11 cellular contexts compared by ENCODE assay signal in genomic region chr2:226794077-226794670, GRCh38. TPM values are rescaled to one million over a fixed set of nuclear protein-coding genes. Genes with fewer than 3 reads are reported as not detected.
DNase-seq lines count a peak whose midpoint lies in the region; ATAC-seq and TF ChIP-seq lines count a peak whose summit lies in the region.
"Had no signal": no experiment of that assay in that cellular context is flagged by ENCODE, and none has a peak within 500 bp of the region (broad histone marks: within the 10 kb centered on the region; RNA-seq: fewer than 3 reads in every experiment).

No MANE protein-coding gene starts in this region.

- no peak for TF ChIP-seq CTCF in heart right ventricle (IDR thresholded peaks at IDR 0.05)
- no peak for TF ChIP-seq CTCF in brain microvascular endothelial cell (IDR thresholded peaks at IDR 0.05; ENCODE audit: low read depth, low read length, missing control alignments)
- TF ChIP-seq CTCF in uterus (IDR thresholded peaks at IDR 0.05), result no peak
- no peak for TF ChIP-seq CTCF in endothelial cell (IDR thresholded peaks at IDR 0.05; ENCODE audit: unreplicated experiment)

- no peak overlapping the region for H2AK5ac ChIP-seq in mesenchymal stem cell (ENCODE audit: low read length, severe bottlenecking)

- H3K18ac ChIP-seq in mesenchymal stem cell (ENCODE audit: low read depth in 1 of 2, low read length in 2 of 2), result peak overlapping the region in 1 of 2 experiments; percentile 9

- H3K4me3 Mint-ChIP-seq in T-helper 2 cell treated with Interferon-gamma antibody and Interleukin-4, amounts not matched to agents 5 μg/mL and 100 μg/mL, for 36 hours, result no peak overlapping the region
- no peak overlapping the region for H3K4me3 Mint-ChIP-seq in endothelial cell (ENCODE audit: unreplicated experiment)

- H3K79me1 ChIP-seq in mesenchymal stem cell (replicated peaks; ENCODE audit: low read length, poor library complexity, severe bottlenecking), result peaks cover 5% of the 10 kb centered on the region

- peaks cover 0 to 4% (median 0%) of the 10 kb centered on the region in 11 donors for H3K9me3 ChIP-seq in heart right ventricle
- no peaks in the 10 kb centered on the region for H3K9me3 ChIP-seq in mesenchymal stem cell (ENCODE audit: control insufficient read depth, low read length)
- no peaks in the 10 kb centered on the region for H3K9me3 ChIP-seq in uterus

- peak overlapping the region; percentile 67 for H3K4me2 ChIP-seq in mesenchymal stem cell (ENCODE audit: low read length, poor library complexity, severe bottlenecking)

- H3K9me3 Mint-ChIP-seq in T-helper 2 cell treated with Interferon-gamma antibody and Interleukin-4, amounts not matched to agents 5 μg/mL and 100 μg/mL, for 36 hours, result no peaks in the 10 kb centered on the region
- H3K9me3 Mint-ChIP-seq in endothelial cell (ENCODE audit: unreplicated experiment), result no peaks in the 10 kb centered on the region

- H3K14ac ChIP-seq in mesenchymal stem cell (ENCODE audit: low read length in 2 of 2), result no peak overlapping the region

- peaks cover 6% of the 10 kb centered on the region for H3K36me3 Mint-ChIP-seq in T-helper 2 cell treated with Interferon-gamma antibody and Interleukin-4, amounts not matched to agents 5 μg/mL and 100 μg/mL, for 36 hours (ENCODE audit: low read depth)
- H3K36me3 Mint-ChIP-seq in endothelial cell (ENCODE audit: low read depth, unreplicated experiment), result no peaks in the 10 kb centered on the region

- no peak overlapping the region for H2BK12ac ChIP-seq in mesenchymal stem cell (ENCODE audit: low read length in 2 of 2)

- H3K27ac ChIP-seq in heart right ventricle (peak overlapping the region; percentile 57 to 97 (median 94)), brain microvascular endothelial cell (peak overlapping the region; percentile 73), mesenchymal stem cell (ENCODE audit: low read length, poor library complexity, severe bottlenecking) (peak overlapping the region; percentile 11), uterus (peak overlapping the region; percentile 93 to 96)

- H2BK15ac ChIP-seq in mesenchymal stem cell (ENCODE audit: low read depth, poor library complexity, severe bottlenecking), result no peak overlapping the region

- no peak overlapping the region for H3K4ac ChIP-seq in mesenchymal stem cell (ENCODE audit: low read depth in 1 of 2, low read length in 2 of 2)

- H4K91ac ChIP-seq in mesenchymal stem cell (ENCODE audit: low read length), result no peak overlapping the region

- TF ChIP-seq POLR2A in uterus (IDR thresholded peaks at IDR 0.05), result peak in 1 of 2 donors; percentile 13

- DNase-seq in heart right ventricle (no peak), left cardiac atrium (no peak), brain microvascular endothelial cell (no peak), mesenchymal stem cell (peak; percentile 45), uterus (peak in 1 of 2 donors; percentile 34), RPMI8226 (no peak), endothelial cell (ENCODE audit: low spot score) (no peak)
- DNase-seq in T-helper 2 cell treated with Interferon-gamma antibody and Interleukin-4, amounts not matched to agents 5 μg/mL and 100 μg/mL, for 36 hours (ENCODE audit: low spot score), result no peak
- DNase-seq: left colon; NCI-H1048; stimulated activated naive CD4-positive, alpha-beta T cell had no signal

- H3K23ac ChIP-seq in mesenchymal stem cell (ENCODE audit: low read length in 2 of 2), result no peak overlapping the region

- in situ Hi-C loops in brain microvascular endothelial cell (cut with HindIII; ENCODE audit: low pct_ligation_motif_present, low sequenced_read_pairs), result no loop called here

- H3K4me1 Mint-ChIP-seq in T-helper 2 cell treated with Interferon-gamma antibody and Interleukin-4, amounts not matched to agents 5 μg/mL and 100 μg/mL, for 36 hours (ENCODE audit: low read depth), result peaks cover 31% of the 10 kb centered on the region
- peaks cover 10% of the 10 kb centered on the region for H3K4me1 Mint-ChIP-seq in endothelial cell (ENCODE audit: unreplicated experiment)

- H3K36me3 ChIP-seq in heart right ventricle, result peaks cover 0 to 9% (median 0%) of the 10 kb centered on the region in 9 donors
- H3K36me3 ChIP-seq in brain microvascular endothelial cell (replicated peaks), result peaks cover 11% of the 10 kb centered on the region
- H3K36me3 ChIP-seq in mesenchymal stem cell (ENCODE audit: control insufficient read depth in 1 of 2, insufficient read depth in 2 of 2, low read depth in 1 of 2, low read length in 2 of 2), result peaks cover 30 to 32% of the 10 kb centered on the region in 2 experiments
- H3K36me3 ChIP-seq in uterus, result no peaks in the 10 kb centered on the region

- peaks cover 3% of the 10 kb centered on the region for H3K27me3 Mint-ChIP-seq in T-helper 2 cell treated with Interferon-gamma antibody and Interleukin-4, amounts not matched to agents 5 μg/mL and 100 μg/mL, for 36 hours (ENCODE audit: low read depth)
- peaks cover 7% of the 10 kb centered on the region for H3K27me3 Mint-ChIP-seq in endothelial cell (ENCODE audit: unreplicated experiment)

- H3K27me3 ChIP-seq in heart right ventricle, result peaks cover 0 to 22% (median 0%) of the 10 kb centered on the region in 7 donors
- no peaks in the 10 kb centered on the region for H3K27me3 ChIP-seq in brain microvascular endothelial cell (replicated peaks)
- no peaks in the 10 kb centered on the region for H3K27me3 ChIP-seq in mesenchymal stem cell (ENCODE audit: control insufficient read depth in 1 of 2, insufficient read depth in 1 of 2, low read length in 2 of 2)
- no peaks in the 10 kb centered on the region for H3K27me3 ChIP-seq in uterus

- intact Hi-C loops in heart right ventricle (cut with DNase I) (loop anchor here in 9 of 10 donors (5.0 to 10.0 kb wide), 20 partner anchors 37 to 759 kb away; no protein-coding TSS in a partner anchor), left cardiac atrium (cut with DNase I) (loop anchor here in 1 of 2 donors (10.0 kb wide), 2 partner anchors 129 to 239 kb away; no protein-coding TSS in a partner anchor), uterus (cut with DNase I; ENCODE audit: low total_unique reads) (loop anchor here (10.0 kb wide), 1 partner anchor 159 kb away; no protein-coding TSS in a partner anchor)

- H2BK5ac ChIP-seq in mesenchymal stem cell (ENCODE audit: low read depth, low read length, poor library complexity, severe bottlenecking), result no peak overlapping the region

- H3K27ac Mint-ChIP-seq in T-helper 2 cell treated with Interferon-gamma antibody and Interleukin-4, amounts not matched to agents 5 μg/mL and 100 μg/mL, for 36 hours, result no peak overlapping the region
- no peak overlapping the region for H3K27ac Mint-ChIP-seq in endothelial cell (ENCODE audit: unreplicated experiment)

- H3K4me1 ChIP-seq in heart right ventricle (peaks cover 8 to 92% (median 74%) of the 10 kb centered on the region in 9 donors), mesenchymal stem cell (ENCODE audit: control insufficient read depth, insufficient read depth, low read depth, low read length) (peaks cover 37% of the 10 kb centered on the region), uterus (peaks cover under 1 to 14% of the 10 kb centered on the region in 2 donors)

- ATAC-seq in heart right ventricle (no peak), left cardiac atrium (no peak)
- ATAC-seq: left colon had no signal

- no peak overlapping the region for H2AFZ ChIP-seq in mesenchymal stem cell (ENCODE audit: low read depth, low read length)

- H3K4me3 ChIP-seq in heart right ventricle (peak overlapping the region in 9 of 10 donors; percentile 68 to 95 (median 85)), brain microvascular endothelial cell (ENCODE audit: low read depth, low read length) (peak overlapping the region; percentile 65), mesenchymal stem cell (ENCODE audit: insufficient read depth in 1 of 2, low read depth in 1 of 2, low read length in 2 of 2) (peak overlapping the region in 1 of 2 experiments; percentile 86), uterus (peak overlapping the region; percentile 67 to 69)

- 6 to 13% methylated on average over 4 of the region's 4 CpGs for WGBS in heart right ventricle, 2 donors
- no CpG with 5 or more reads among the region's 4 CpGs for WGBS in mesenchymal stem cell

- H2BK120ac ChIP-seq in mesenchymal stem cell (ENCODE audit: low read depth, low read length), result no peak overlapping the region

- H3K9ac ChIP-seq in mesenchymal stem cell (ENCODE audit: low read length), result peak overlapping the region; percentile 95

- H4K8ac ChIP-seq in mesenchymal stem cell (ENCODE audit: low read length), result no peak overlapping the region

RNA-seq across cellular contexts. Expression of gene IRS1, which starts 5.4 kb away (rescaled TPM):
- total RNA-seq in heart right ventricle (10 to 100 TPM; 12.7 to 20.2 (median 15.1) TPM), left cardiac atrium (10 to 100 TPM; 13.7 to 15.1 TPM), uterus (10 to 100 TPM; 11.5 to 54.2 (median 29.5) TPM), endothelial cell (ENCODE audit: unreplicated experiment) (0.72 TPM)
- polyA plus RNA-seq in heart right ventricle, result 1 to 10 TPM; 2.2 to 5.6 TPM
- polyA plus RNA-seq in mesenchymal stem cell (2013, experiment 1 of 2), result 30.0 TPM
- 28.7 TPM for polyA plus RNA-seq in mesenchymal stem cell (2013, experiment 2 of 2)

RNA-seq across cellular contexts. Expression of gene RHBDD1, which starts 41.7 kb away (rescaled TPM):
- 10 to 100 TPM; 28.3 to 57.1 (median 39.1) TPM for total RNA-seq in heart right ventricle
- polyA plus RNA-seq in heart right ventricle, result 1 to 10 TPM; 4.5 to 7.0 TPM
- total RNA-seq in left cardiac atrium, result 10 to 100 TPM; 35.6 to 38.1 TPM
- 20.6 TPM for polyA plus RNA-seq in mesenchymal stem cell (2013, experiment 1 of 2)
- 20.9 TPM for polyA plus RNA-seq in mesenchymal stem cell (2013, experiment 2 of 2)
- total RNA-seq in uterus, result 10 to 100 TPM; 19.5 to 91.5 (median 47.3) TPM
- 21.9 TPM for total RNA-seq in endothelial cell (ENCODE audit: unreplicated experiment)

Comparison
In these comparisons a context has a peak if more than half of its experiments do, and no peak if none do; other contexts are left out.
1. H3K27ac ChIP-seq: peak in every context shown above with its lines; median percentile 94 in uterus; 94 in heart right ventricle; 73 in brain microvascular endothelial cell; 11 in mesenchymal stem cell.